ENCODE assay signal across 1 cellular context in the genomic region with DNA sequence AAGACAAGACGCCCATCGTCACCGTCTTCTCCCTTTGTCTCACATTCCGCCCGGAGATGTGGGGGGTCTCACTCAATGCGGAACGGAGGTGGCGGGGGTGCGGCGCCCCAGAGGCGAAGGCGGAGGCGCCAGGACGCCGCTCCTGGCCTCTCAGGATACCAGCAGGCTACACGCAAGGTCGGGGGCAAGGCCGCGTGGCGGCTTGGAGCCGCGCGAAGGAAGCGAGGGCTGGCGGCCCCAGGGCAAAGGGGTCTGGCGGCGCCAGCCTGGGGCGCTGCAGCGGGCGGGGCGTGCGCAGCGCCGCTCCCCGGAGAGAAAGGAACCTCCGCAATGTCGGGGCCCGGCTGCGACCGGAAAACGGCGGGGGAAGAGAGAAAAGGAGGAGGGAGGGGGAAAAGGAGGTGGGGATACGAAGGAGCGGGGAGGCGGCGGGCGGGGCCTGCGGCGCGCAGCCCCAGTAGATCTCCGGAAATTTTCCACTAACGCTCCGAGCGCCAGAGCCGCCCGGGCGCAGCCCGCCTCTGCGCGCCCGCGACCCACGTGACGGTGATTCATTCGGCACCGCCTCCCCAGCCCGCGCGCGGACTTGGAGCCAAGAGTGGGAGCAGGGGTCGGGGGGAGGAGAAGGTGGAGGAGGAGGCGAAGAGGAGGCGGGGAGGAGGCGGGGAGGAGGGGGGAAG.
TF ChIP-seq lines count a peak whose summit lies in the region.

No MANE protein-coding gene starts in this region.

TF ChIP-seq in HepG2, 621 proteins besides CTCF, POLR2A, EP300 and RAD21 (continued from another document):
- TF ChIP-seq NFRKB (IDR thresholded peaks at IDR 0.05), result no peak
- no peak for TF ChIP-seq ZNF30 (CRISPR knock-in tag; IDR thresholded peaks at IDR 0.05)
- TF ChIP-seq SALL2 (CRISPR knock-in tag; IDR thresholded peaks at IDR 0.05), result peak; percentile 75; the same call in 1 of the 2 replicates
TF ChIP-seq in HepG2: peak in this region for 224.
